ENCODE assay signal across 1 cellular context in the genomic region with DNA sequence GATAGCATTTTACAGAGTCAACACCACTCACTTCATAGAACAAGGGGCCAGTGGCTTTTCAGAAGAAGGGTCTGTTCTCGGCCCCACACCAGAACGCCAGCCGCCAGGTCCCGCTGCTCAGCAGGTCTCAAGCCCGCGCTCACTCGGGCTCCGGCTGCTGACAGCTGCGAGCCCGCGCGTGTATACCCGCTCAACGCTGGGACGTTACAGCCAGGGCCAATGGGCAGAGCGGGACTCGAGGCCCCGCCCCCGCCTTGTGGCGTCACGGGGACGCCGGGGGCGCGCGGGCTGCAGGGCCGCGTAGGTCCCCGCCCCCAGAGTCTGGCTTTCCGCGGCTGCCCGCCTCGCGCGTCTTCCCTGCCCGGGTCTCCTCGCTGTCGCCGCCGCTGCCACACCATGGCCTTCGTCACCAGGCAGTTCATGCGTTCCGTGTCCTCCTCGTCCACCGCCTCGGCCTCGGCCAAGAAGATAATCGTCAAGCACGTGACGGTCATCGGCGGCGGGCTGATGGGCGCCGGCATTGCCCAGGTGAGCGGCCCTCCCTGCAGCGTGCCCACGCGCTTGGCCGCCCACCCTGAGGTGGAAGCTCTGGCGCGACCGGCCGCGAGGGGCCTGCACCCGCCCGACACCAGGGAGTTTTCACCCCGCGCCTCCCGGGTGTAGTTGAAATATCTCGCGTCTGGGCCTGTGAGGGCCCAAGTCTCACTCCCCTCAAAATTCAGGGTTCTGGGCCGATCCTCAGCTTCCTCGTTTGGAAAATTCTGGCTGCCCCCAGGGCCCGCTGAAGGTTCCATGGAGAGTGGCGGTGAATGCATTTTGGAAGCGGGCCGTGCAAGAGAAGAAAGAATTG.
TF ChIP-seq lines count a peak whose summit lies in the region.

HADH (plus strand) TSS at position 353 of the 850 bp plus-strand sequence; CDS start at position 397, 44 bp downstream.

TF ChIP-seq in neural cell, 6 proteins besides CTCF, POLR2A, EP300 and RAD21 (continued from another document):
- TF ChIP-seq, protein P1, sequence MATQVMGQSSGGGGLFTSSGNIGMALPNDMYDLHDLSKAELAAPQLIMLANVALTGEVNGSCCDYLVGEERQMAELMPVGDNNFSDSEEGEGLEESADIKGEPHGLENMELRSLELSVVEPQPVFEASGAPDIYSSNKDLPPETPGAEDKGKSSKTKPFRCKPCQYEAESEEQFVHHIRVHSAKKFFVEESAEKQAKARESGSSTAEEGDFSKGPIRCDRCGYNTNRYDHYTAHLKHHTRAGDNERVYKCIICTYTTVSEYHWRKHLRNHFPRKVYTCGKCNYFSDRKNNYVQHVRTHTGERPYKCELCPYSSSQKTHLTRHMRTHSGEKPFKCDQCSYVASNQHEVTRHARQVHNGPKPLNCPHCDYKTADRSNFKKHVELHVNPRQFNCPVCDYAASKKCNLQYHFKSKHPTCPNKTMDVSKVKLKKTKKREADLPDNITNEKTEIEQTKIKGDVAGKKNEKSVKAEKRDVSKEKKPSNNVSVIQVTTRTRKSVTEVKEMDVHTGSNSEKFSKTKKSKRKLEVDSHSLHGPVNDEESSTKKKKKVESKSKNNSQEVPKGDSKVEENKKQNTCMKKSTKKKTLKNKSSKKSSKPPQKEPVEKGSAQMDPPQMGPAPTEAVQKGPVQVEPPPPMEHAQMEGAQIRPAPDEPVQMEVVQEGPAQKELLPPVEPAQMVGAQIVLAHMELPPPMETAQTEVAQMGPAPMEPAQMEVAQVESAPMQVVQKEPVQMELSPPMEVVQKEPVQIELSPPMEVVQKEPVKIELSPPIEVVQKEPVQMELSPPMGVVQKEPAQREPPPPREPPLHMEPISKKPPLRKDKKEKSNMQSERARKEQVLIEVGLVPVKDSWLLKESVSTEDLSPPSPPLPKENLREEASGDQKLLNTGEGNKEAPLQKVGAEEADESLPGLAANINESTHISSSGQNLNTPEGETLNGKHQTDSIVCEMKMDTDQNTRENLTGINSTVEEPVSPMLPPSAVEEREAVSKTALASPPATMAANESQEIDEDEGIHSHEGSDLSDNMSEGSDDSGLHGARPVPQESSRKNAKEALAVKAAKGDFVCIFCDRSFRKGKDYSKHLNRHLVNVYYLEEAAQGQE (IDR thresholded peaks at IDR 0.05; ENCODE audit: borderline replicate concordance): peak; percentile 81
- TF ChIP-seq TAF1 (IDR thresholded peaks at IDR 0.05; ENCODE audit: low read depth) (peak; percentile 88), POLR2AphosphoS5 (IDR thresholded peaks at IDR 0.05) (peak; percentile 92), EZH2 (IDR thresholded peaks at IDR 0.05; ENCODE audit: borderline replicate concordance, insufficient read depth, low read length, poor library complexity, severe bottlenecking) (no peak)
